16 cellular contexts compared by ENCODE assay signal in genomic region chr1:235403598-235403997, GRCh38.
"Had no signal": no experiment of that assay in that cellular context is flagged by ENCODE, and none has a peak within 500 bp of the region (broad histone marks: within the 10 kb centered on the region; RNA-seq: fewer than 3 reads in every experiment).

No MANE protein-coding gene starts in this region.

- H3K27me3 ChIP-seq: cardiac muscle cell, colonic mucosa, transverse colon had no signal

- H3K27me3 Mint-ChIP-seq: activated CD4-positive, alpha-beta T cell treated with anti-CD3 and anti-CD28 coated beads, Interleukin-2, amount 10 ng/mL, durations not matched to agents 24 days and 14 days; activated naive CD8-positive, alpha-beta T cell treated with anti-CD3 and anti-CD28 coated beads, Interleukin-2, amount 10 ng/mL, durations not matched to agents 7 days and 5 days; natural killer cell treated with Interleukin-12 subunit alpha and Interleukin-12 subunit beta and Interleukin-15 and Interleukin-18, amount 100 ng/mL, for 72 hours had no signal

- H3K36me3 Mint-ChIP-seq: natural killer cell treated with Interleukin-12 subunit alpha and Interleukin-12 subunit beta and Interleukin-15 and Interleukin-18, amount 100 ng/mL, for 72 hours had no signal

- H3K4me1 ChIP-seq: colonic mucosa had no signal

- H3K4me3 ChIP-seq: cardiac muscle cell, colonic mucosa, SK-N-MC, transverse colon had no signal

- H3K27ac ChIP-seq: cardiac muscle cell, colonic mucosa, SK-N-MC, transverse colon had no signal

- H3K9me3 Mint-ChIP-seq: activated CD4-positive, alpha-beta T cell treated with anti-CD3 and anti-CD28 coated beads, Interleukin-2, amount 10 ng/mL, durations not matched to agents 24 days and 14 days; activated naive CD8-positive, alpha-beta T cell treated with anti-CD3 and anti-CD28 coated beads, Interleukin-2, amount 10 ng/mL, durations not matched to agents 7 days and 5 days; natural killer cell treated with Interleukin-12 subunit alpha and Interleukin-12 subunit beta and Interleukin-15 and Interleukin-18, amount 100 ng/mL, for 72 hours; stimulated activated effector memory CD8-positive, alpha-beta T cell treated with anti-CD3 and anti-CD28 coated beads, Interleukin-12 subunit alpha, Interleukin-12 subunit beta, amount 100 ng/mL, for 72 hours had no signal

- ATAC-seq: left colon; natural killer cell treated with Interleukin-12 subunit alpha and Interleukin-12 subunit beta and Interleukin-15 and Interleukin-18, amount 100 ng/mL, for 72 hours; right cardiac atrium; stimulated activated effector memory CD8-positive, alpha-beta T cell treated with anti-CD3 and anti-CD28 coated beads, Interleukin-12 subunit alpha, Interleukin-12 subunit beta, amount 100 ng/mL, for 72 hours had no signal

- H3K4me3 Mint-ChIP-seq: activated CD4-positive, alpha-beta T cell treated with anti-CD3 and anti-CD28 coated beads, Interleukin-2, amount 10 ng/mL, durations not matched to agents 24 days and 14 days; activated naive CD8-positive, alpha-beta T cell treated with anti-CD3 and anti-CD28 coated beads, Interleukin-2, amount 10 ng/mL, durations not matched to agents 7 days and 5 days; natural killer cell treated with Interleukin-12 subunit alpha and Interleukin-12 subunit beta and Interleukin-15 and Interleukin-18, amount 100 ng/mL, for 72 hours; stimulated activated effector memory CD8-positive, alpha-beta T cell treated with anti-CD3 and anti-CD28 coated beads, Interleukin-12 subunit alpha, Interleukin-12 subunit beta, amount 100 ng/mL, for 72 hours had no signal

- DNase-seq: activated CD4-positive, alpha-beta T cell treated with anti-CD3 and anti-CD28 coated beads, Interleukin-2, amount 10 ng/mL, durations not matched to agents 24 days and 14 days; activated gamma-delta T cell; activated naive CD8-positive, alpha-beta T cell treated with anti-CD3 and anti-CD28 coated beads, Interleukin-2, amount 10 ng/mL, durations not matched to agents 7 days and 5 days; activated T-cell treated with anti-CD3 and anti-CD28 coated beads for 4 hours; aorta; colonic mucosa; effector CD4-positive, alpha-beta T cell; left colon; nucleus accumbens; right cardiac atrium; T-helper 1 cell; transverse colon had no signal

- H3K36me3 ChIP-seq: colonic mucosa had no signal

- H3K9me3 ChIP-seq: colonic mucosa, transverse colon had no signal

- H3K4me1 Mint-ChIP-seq: activated CD4-positive, alpha-beta T cell treated with anti-CD3 and anti-CD28 coated beads, Interleukin-2, amount 10 ng/mL, durations not matched to agents 24 days and 14 days had no signal

- H3K27ac Mint-ChIP-seq: activated naive CD8-positive, alpha-beta T cell treated with anti-CD3 and anti-CD28 coated beads, Interleukin-2, amount 10 ng/mL, durations not matched to agents 7 days and 5 days; natural killer cell treated with Interleukin-12 subunit alpha and Interleukin-12 subunit beta and Interleukin-15 and Interleukin-18, amount 100 ng/mL, for 72 hours; stimulated activated effector memory CD8-positive, alpha-beta T cell treated with anti-CD3 and anti-CD28 coated beads, Interleukin-12 subunit alpha, Interleukin-12 subunit beta, amount 100 ng/mL, for 72 hours had no signal
